ENCODE assay signal across 7 cellular contexts in the genomic region with DNA sequence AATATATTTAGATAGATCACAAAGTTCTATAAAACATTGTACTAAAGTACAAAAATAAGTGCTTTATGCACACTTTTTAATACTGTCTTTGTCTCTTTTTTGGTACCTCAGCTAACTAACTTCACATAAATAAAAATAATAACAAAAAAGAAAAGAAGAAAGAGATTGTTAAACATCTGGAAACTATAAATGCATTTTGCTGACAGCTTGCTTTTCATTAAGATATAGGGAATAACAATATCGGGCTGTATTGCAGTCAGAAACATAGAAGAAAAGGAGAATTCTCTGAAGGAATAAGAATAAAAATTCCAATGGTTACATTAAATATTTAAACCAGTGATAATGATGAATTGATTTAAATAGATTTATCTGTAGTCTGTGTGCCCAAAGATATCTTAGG.
"Had no signal": no experiment of that assay in that cellular context is flagged by ENCODE, and none has a peak within 500 bp of the region (broad histone marks: within the 10 kb centered on the region; RNA-seq: fewer than 3 reads in every experiment).

No MANE protein-coding gene starts in this region.

- FAIRE-seq: HepG2, HTR-8/SVneo had no signal

- H3K27ac ChIP-seq: HL-60 had no signal

- H3K36me3 Mint-ChIP-seq: IgD-negative memory B cell had no signal

- H3K27ac Mint-ChIP-seq: IgD-negative memory B cell had no signal

- H3K4me3 Mint-ChIP-seq: IgD-negative memory B cell had no signal

- DNase-seq: IMR-90, KBM-7, KG1 had no signal

- ATAC-seq: HepG2 had no signal
